Comparison of ENCODE assay signal across 8 cellular contexts in genomic region chr7:144836545-144836842, GRCh38. TPM values are rescaled to one million over a fixed set of nuclear protein-coding genes. Genes with fewer than 3 reads are reported as not detected.
DNase-seq lines count a peak whose midpoint lies in the region; ATAC-seq and TF ChIP-seq lines count a peak whose summit lies in the region.

No MANE protein-coding gene starts in this region.

- TF ChIP-seq EP300 in SK-N-SH (IDR thresholded peaks at IDR 0.05; ENCODE audit: borderline replicate concordance in 1 of 2, low read depth in 1 of 2, low read length in 1 of 2), result no peak
- TF ChIP-seq EP300 in stomach (IDR thresholded peaks at IDR 0.05), result no peak

- no peaks in the 10 kb centered on the region for H3K79me2 ChIP-seq in SK-N-SH (ENCODE audit: insufficient read depth)

- H3K4me3 Mint-ChIP-seq in activated T-helper 2 cell treated with anti-CD3 and anti-CD28 coated beads, Interferon-gamma antibody, Interleukin-2, Interleukin-4, amounts not matched to agents 10 μg/mL and 5 μg/mL and 100 μg/mL, durations not matched to agents 14 hours and 24 hours and 36 hours (ENCODE audit: low read depth), result peak overlapping the region; percentile 75
- peak overlapping the region; percentile 79 to 84 (median 80) for H3K4me3 Mint-ChIP-seq in immature natural killer cell

- no peaks in the 10 kb centered on the region for H3K9me2 ChIP-seq in SK-N-SH

- no peaks in the 10 kb centered on the region for H4K20me1 ChIP-seq in SK-N-SH (ENCODE audit: insufficient read depth)

- peaks cover 5 to 8% of the 10 kb centered on the region in 2 experiments; a peak in 2 of 4 replicates for H3K4me1 ChIP-seq in SK-N-SH (ENCODE audit: control insufficient read depth in 1 of 2, insufficient read depth in 2 of 2, low read depth in 1 of 2, low read length in 1 of 2)
- H3K4me1 ChIP-seq in stomach, result peaks cover 0 to 30% (median 10%) of the 10 kb centered on the region in 4 donors

- no peak for TF ChIP-seq POLR2A in stomach (IDR thresholded peaks at IDR 0.05)

- peak overlapping the region in 1 of 2 experiments; percentile 73; a peak in 1 of 4 replicates for H3K4me3 ChIP-seq in SK-N-SH (ENCODE audit: low read depth in 2 of 2, low read length in 1 of 2)
- peak overlapping the region; percentile 77 to 87 (median 86) for H3K4me3 ChIP-seq in stomach

- peak overlapping the region; percentile 80; the same call in 1 of the 2 replicates for H2AFZ ChIP-seq in SK-N-SH (ENCODE audit: low read depth)

- no peak overlapping the region for H3K27ac ChIP-seq in SK-N-SH (ENCODE audit: low read depth in 2 of 2, low read length in 1 of 2)
- peak overlapping the region; percentile 91 to 100 (median 95) for H3K27ac ChIP-seq in stomach

- peaks cover 39% of the 10 kb centered on the region for H3K4me1 Mint-ChIP-seq in activated T-helper 2 cell treated with anti-CD3 and anti-CD28 coated beads, Interferon-gamma antibody, Interleukin-2, Interleukin-4, amounts not matched to agents 10 μg/mL and 5 μg/mL and 100 μg/mL, durations not matched to agents 14 hours and 24 hours and 36 hours (ENCODE audit: low read depth)
- peaks cover 29 to 40% of the 10 kb centered on the region in 2 donors for H3K4me1 Mint-ChIP-seq in immature natural killer cell

- H3K36me3 ChIP-seq in SK-N-SH (replicated peaks in 1 of 2; ENCODE audit: control insufficient read depth in 1 of 2, insufficient read depth in 2 of 2, low read length in 1 of 2) (no peaks in the 10 kb centered on the region), stomach (no peaks in the 10 kb centered on the region)

- TF ChIP-seq CTCF in SK-N-SH (IDR thresholded peaks at IDR 0.05), result no peak
- no peak for TF ChIP-seq CTCF in stomach (IDR thresholded peaks at IDR 0.05)

- no peaks in the 10 kb centered on the region for H3K9me3 ChIP-seq in SK-N-SH
- peaks cover 0 to 12% (median 7%) of the 10 kb centered on the region in 4 donors for H3K9me3 ChIP-seq in stomach

- intact Hi-C loops in activated T-helper 2 cell treated with anti-CD3 and anti-CD28 coated beads, Interferon-gamma antibody, Interleukin-2, Interleukin-4, amounts not matched to agents 10 μg/mL and 5 μg/mL and 100 μg/mL, durations not matched to agents 14 hours and 24 hours and 36 hours (cut with micrococcal nuclease), result loop anchor here (5.0 kb wide), 1 partner anchor 99 kb away; no protein-coding TSS in a partner anchor
- intact Hi-C loops in stomach (cut with DNase I; ENCODE audit: low total_unique reads), result no loop called here

- no peak overlapping the region for H3K9ac ChIP-seq in SK-N-SH

- peaks cover 26% of the 10 kb centered on the region for H3F3A ChIP-seq in SK-N-SH (replicated peaks; ENCODE audit: insufficient read depth)

- H3K4me2 ChIP-seq in SK-N-SH, result peak overlapping the region; percentile 88

- H3K9me3 Mint-ChIP-seq in activated T-helper 2 cell treated with anti-CD3 and anti-CD28 coated beads, Interferon-gamma antibody, Interleukin-2, Interleukin-4, amounts not matched to agents 10 μg/mL and 5 μg/mL and 100 μg/mL, durations not matched to agents 14 hours and 24 hours and 36 hours, result peaks cover 37% of the 10 kb centered on the region
- H3K9me3 Mint-ChIP-seq in immature natural killer cell, result peaks cover 0 to 11% (median 4%) of the 10 kb centered on the region in 6 donors

- DNase-seq in SK-N-SH, result no peak
- DNase-seq in activated T-helper 2 cell treated with anti-CD3 and anti-CD28 coated beads, Interferon-gamma antibody, Interleukin-2, Interleukin-4, amounts not matched to agents 10 μg/mL and 5 μg/mL and 100 μg/mL, durations not matched to agents 14 hours and 24 hours and 36 hours (ENCODE audit: low spot score), result no peak
- DNase-seq in immature natural killer cell, result no peak
- DNase-seq in stomach, result no peak
- DNase-seq in NCI-H146 (lab: John Stamatoyannopoulos, UW), result no peak
- DNase-seq in NCI-H2029 (lab: John Stamatoyannopoulos, UW), result no peak

- H3K27ac Mint-ChIP-seq in activated T-helper 2 cell treated with anti-CD3 and anti-CD28 coated beads, Interferon-gamma antibody, Interleukin-2, Interleukin-4, amounts not matched to agents 10 μg/mL and 5 μg/mL and 100 μg/mL, durations not matched to agents 14 hours and 24 hours and 36 hours, result peak overlapping the region; percentile 86
- peak overlapping the region; percentile 87 to 95 (median 94) for H3K27ac Mint-ChIP-seq in immature natural killer cell

- H3K27me3 Mint-ChIP-seq in activated T-helper 2 cell treated with anti-CD3 and anti-CD28 coated beads, Interferon-gamma antibody, Interleukin-2, Interleukin-4, amounts not matched to agents 10 μg/mL and 5 μg/mL and 100 μg/mL, durations not matched to agents 14 hours and 24 hours and 36 hours (ENCODE audit: low read depth), result no peaks in the 10 kb centered on the region
- H3K27me3 Mint-ChIP-seq in immature natural killer cell (ENCODE audit: low read depth in 3 of 3), result peaks cover 4 to 7% (median 5%) of the 10 kb centered on the region in 3 donors

- H3K36me3 Mint-ChIP-seq in activated T-helper 2 cell treated with anti-CD3 and anti-CD28 coated beads, Interferon-gamma antibody, Interleukin-2, Interleukin-4, amounts not matched to agents 10 μg/mL and 5 μg/mL and 100 μg/mL, durations not matched to agents 14 hours and 24 hours and 36 hours (ENCODE audit: low read depth), result peaks cover 20% of the 10 kb centered on the region
- peaks cover 8 to 13% (median 10%) of the 10 kb centered on the region in 3 donors for H3K36me3 Mint-ChIP-seq in immature natural killer cell

- no peak for ATAC-seq in SK-N-SH treated with all-trans-retinoic acid at 6 μM for 48 hours
- no peak for ATAC-seq in GM18511 (IDR thresholded peaks at IDR 0.05; ENCODE audit: unreplicated experiment)

- WGBS in SK-N-SH (ENCODE audit: low lambda C conversion rate), result 89% methylated on average over 12 of the region's 12 CpGs
- 94 to 97% (median 95%) methylated on average over 12 of the region's 12 CpGs for WGBS in stomach, 5 donors

- no peak for TF ChIP-seq RAD21 in SK-N-SH (IDR thresholded peaks at IDR 0.05; ENCODE audit: low read length)

- H3K27me3 ChIP-seq in SK-N-SH (ENCODE audit: insufficient read depth) (no peaks in the 10 kb centered on the region), stomach (no peaks in the 10 kb centered on the region)

- CTCF ChIA-PET in SK-N-SH (lab: Yijun Ruan, JAX), result interaction anchor here (0.8 to 1.4 kb wide), 4 partner anchors 10 to 36 kb away, joined by 3 to 4 read pairs (median 4); no protein-coding TSS in a partner anchor

- POLR2A ChIA-PET in SK-N-SH (lab: Yijun Ruan, JAX), result no interaction called here

TF ChIP-seq in SK-N-SH, 30 proteins besides CTCF, POLR2A, EP300 and RAD21:
- no peak for TF ChIP-seq IRF3 (IDR thresholded peaks at IDR 0.05; ENCODE audit: low read depth, low read length)

TF ChIP-seq in SK-N-SH treated with all-trans-retinoic acid at 6 μM for 48 hours, 23 proteins besides CTCF, POLR2A, EP300 and RAD21 (continues in another document):
- no peak for TF ChIP-seq ZNF565 (CRISPR knock-in tag; conservative IDR thresholded peaks at IDR 0.05; ENCODE audit: low read depth)
- TF ChIP-seq, protein P1, sequence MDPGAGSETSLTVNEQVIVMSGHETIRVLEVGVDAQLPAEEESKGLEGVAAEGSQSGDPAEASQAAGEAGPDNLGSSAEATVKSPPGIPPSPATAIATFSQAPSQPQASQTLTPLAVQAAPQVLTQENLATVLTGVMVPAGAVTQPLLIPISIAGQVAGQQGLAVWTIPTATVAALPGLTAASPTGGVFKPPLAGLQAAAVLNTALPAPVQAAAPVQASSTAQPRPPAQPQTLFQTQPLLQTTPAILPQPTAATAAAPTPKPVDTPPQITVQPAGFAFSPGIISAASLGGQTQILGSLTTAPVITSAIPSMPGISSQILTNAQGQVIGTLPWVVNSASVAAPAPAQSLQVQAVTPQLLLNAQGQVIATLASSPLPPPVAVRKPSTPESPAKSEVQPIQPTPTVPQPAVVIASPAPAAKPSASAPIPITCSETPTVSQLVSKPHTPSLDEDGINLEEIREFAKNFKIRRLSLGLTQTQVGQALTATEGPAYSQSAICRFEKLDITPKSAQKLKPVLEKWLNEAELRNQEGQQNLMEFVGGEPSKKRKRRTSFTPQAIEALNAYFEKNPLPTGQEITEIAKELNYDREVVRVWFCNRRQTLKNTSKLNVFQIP (CRISPR knock-in tag; IDR thresholded peaks at IDR 0.05; ENCODE audit: borderline replicate concordance, low read depth), result no peak
- TF ChIP-seq ARNTL (CRISPR knock-in tag; IDR thresholded peaks at IDR 0.05; ENCODE audit: borderline replicate concordance, low read depth), result no peak
- no peak for TF ChIP-seq ZNF70 (CRISPR knock-in tag; IDR thresholded peaks at IDR 0.05)
- TF ChIP-seq OSR1 (CRISPR knock-in tag; IDR thresholded peaks at IDR 0.05), result no peak
- no peak for TF ChIP-seq ZNF8 (CRISPR knock-in tag; IDR thresholded peaks at IDR 0.05)
- no peak for TF ChIP-seq CREB5 (CRISPR knock-in tag; IDR thresholded peaks at IDR 0.05; ENCODE audit: low read depth)
- TF ChIP-seq SNAI2 (CRISPR knock-in tag; IDR thresholded peaks at IDR 0.05), result no peak
- TF ChIP-seq ZFP30 (CRISPR knock-in tag; IDR thresholded peaks at IDR 0.05), result no peak
- TF ChIP-seq TOX (CRISPR knock-in tag; IDR thresholded peaks at IDR 0.05; ENCODE audit: borderline replicate concordance), result no peak

RNA-seq across cellular contexts. Expression of gene TPK1, which starts 0.6 kb away (rescaled TPM):
- polyA plus RNA-seq in SK-N-SH (2012; rRNA removed), result 3.0 and 3.3 TPM in 2 replicates
- 3.1 and 4.4 TPM in 2 replicates for polyA plus RNA-seq in SK-N-SH (2012; cell fraction: cytosol; rRNA removed)
- 3.0 TPM in 2 replicates for polyA plus RNA-seq in SK-N-SH (2012; cell fraction: nucleus; rRNA removed)
- total RNA-seq in activated T-helper 2 cell treated with anti-CD3 and anti-CD28 coated beads, Interferon-gamma antibody, Interleukin-2, Interleukin-4, amounts not matched to agents 10 μg/mL and 5 μg/mL and 100 μg/mL, durations not matched to agents 14 hours and 24 hours and 36 hours, result 12.4 and 17.5 TPM in 2 replicates
- polyA plus RNA-seq in immature natural killer cell, result 10 to 100 TPM; 15.8 to 18.2 (median 16.7) TPM
- total RNA-seq in stomach, result 10 to 100 TPM in 2 of 5 donors, 1 to 10 TPM in 3; 1.8 to 13.0 (median 5.8) TPM
- polyA plus RNA-seq in stomach, result 1 to 10 TPM; 2.1 to 4.7 (median 3.8) TPM

Comparison
In these comparisons a context has a peak if more than half of its experiments do, and no peak if none do; other contexts are left out.
1. H3K27ac ChIP-seq: peak in stomach (5 of 5); none in SK-N-SH (0 of 2).